Comparison of ENCODE assay signal across 25 cellular contexts in genomic region chr10:8168836-8169235, GRCh38.
"Had no signal": no experiment of that assay in that cellular context is flagged by ENCODE, and none has a peak within 500 bp of the region (broad histone marks: within the 10 kb centered on the region; RNA-seq: fewer than 3 reads in every experiment).

No MANE protein-coding gene starts in this region.

- H3K27me3 ChIP-seq: neural progenitor cell, pancreas, right lobe of liver, sigmoid colon, stomach, thyroid gland, tibial nerve, upper lobe of left lung, vagina had no signal

- H3K4me2 ChIP-seq: neural progenitor cell had no signal

- H3K27ac ChIP-seq: neural progenitor cell, pancreas, psoas muscle, right lobe of liver, sigmoid colon, stomach, thoracic aorta, thyroid gland, tibial nerve, upper lobe of left lung, vagina had no signal

- H3K36me3 ChIP-seq: neural progenitor cell, pancreas, right lobe of liver, sigmoid colon, stomach, thoracic aorta, thyroid gland, tibial nerve, upper lobe of left lung, vagina had no signal

- H3K4me1 ChIP-seq: neural progenitor cell, pancreas, psoas muscle, sigmoid colon, stomach, thyroid gland, tibial nerve, upper lobe of left lung, vagina had no signal

- H3K4me3 Mint-ChIP-seq: natural killer cell; nephron; neural progenitor cell; stimulated activated effector memory CD8-positive, alpha-beta T cell treated with anti-CD3 and anti-CD28 coated beads, Interleukin-12 subunit alpha, Interleukin-12 subunit beta, amount 100 ng/mL, for 72 hours; stimulated activated naive B cell treated with anti-CD40 and anti-IgM and Interleukin-4, amounts not matched to agents 10 μg/mL and 1 μg/mL and 100 μg/mL, for 72 hours; stimulated activated naive CD8-positive, alpha-beta T cell treated with anti-CD3 and anti-CD28 coated beads, Interleukin-15, Interleukin-2, amounts not matched to agents 100 ng/mL and 50 ng/mL, for 24 hours had no signal

- DNase-seq: natural killer cell; occipital lobe; pancreas; psoas muscle; right cardiac atrium; right lobe of liver; sigmoid colon; small intestine; stimulated activated CD4-positive, alpha-beta T cell treated with anti-CD3 and anti-CD28 coated beads, Interleukin-15, amount 100 ng/mL, for 24 hours; stimulated activated CD4-positive, alpha-beta T cell treated with anti-CD3 and anti-CD28 coated beads, Interleukin-2, amount 100 ng/mL, for 24 hours; stimulated activated CD4-positive, alpha-beta T cell treated with anti-CD3 and anti-CD28 coated beads, Interleukin-2, amount 100 ng/mL, for 48 hours; stimulated activated CD4-positive, alpha-beta T cell treated with anti-CD3 and anti-CD28 coated beads, Interleukin-4, amount 100 ng/mL, for 24 hours; stimulated activated naive B cell treated with anti-CD40 and anti-IgM and Interleukin-4, amounts not matched to agents 10 μg/mL and 1 μg/mL and 100 μg/mL, for 72 hours; stimulated activated naive CD4-positive, alpha-beta T cell treated with Interleukin-2 at 50 U/mL for 16 hours; stomach; thyroid gland; trophoblast cell; upper lobe of left lung had no signal

- H3K27ac Mint-ChIP-seq: natural killer cell; nephron; neural progenitor cell; stimulated activated effector memory CD8-positive, alpha-beta T cell treated with anti-CD3 and anti-CD28 coated beads, Interleukin-12 subunit alpha, Interleukin-12 subunit beta, amount 100 ng/mL, for 72 hours; stimulated activated naive B cell treated with anti-CD40 and anti-IgM and Interleukin-4, amounts not matched to agents 10 μg/mL and 1 μg/mL and 100 μg/mL, for 72 hours; stimulated activated naive CD8-positive, alpha-beta T cell treated with anti-CD3 and anti-CD28 coated beads, Interleukin-15, Interleukin-2, amounts not matched to agents 100 ng/mL and 50 ng/mL, for 24 hours had no signal

- H3K9ac ChIP-seq: neural progenitor cell had no signal

- H2AFZ ChIP-seq: neural progenitor cell had no signal

- ATAC-seq: natural killer cell; pancreas; psoas muscle; right cardiac atrium; right lobe of liver; stimulated activated effector memory CD8-positive, alpha-beta T cell treated with anti-CD3 and anti-CD28 coated beads, Interleukin-12 subunit alpha, Interleukin-12 subunit beta, amount 100 ng/mL, for 72 hours; stimulated activated naive B cell treated with anti-CD40 and anti-IgM and Interleukin-4, amounts not matched to agents 10 μg/mL and 1 μg/mL and 100 μg/mL, for 72 hours had no signal

- H3K36me3 Mint-ChIP-seq: neural progenitor cell; stimulated activated effector memory CD8-positive, alpha-beta T cell treated with anti-CD3 and anti-CD28 coated beads, Interleukin-12 subunit alpha, Interleukin-12 subunit beta, amount 100 ng/mL, for 72 hours had no signal

- H3K4me3 ChIP-seq: neural progenitor cell, pancreas, psoas muscle, right lobe of liver, sigmoid colon, stomach, thoracic aorta, thyroid gland, tibial nerve, upper lobe of left lung, vagina had no signal

- H3K27me3 Mint-ChIP-seq: stimulated activated naive B cell treated with anti-CD40 and anti-IgM and Interleukin-4, amounts not matched to agents 10 μg/mL and 1 μg/mL and 100 μg/mL, for 72 hours; stimulated activated naive CD8-positive, alpha-beta T cell treated with anti-CD3 and anti-CD28 coated beads, Interleukin-15, Interleukin-2, amounts not matched to agents 100 ng/mL and 50 ng/mL, for 24 hours had no signal

- H3K4me1 Mint-ChIP-seq: natural killer cell; nephron; neural progenitor cell; stimulated activated naive B cell treated with anti-CD40 and anti-IgM and Interleukin-4, amounts not matched to agents 10 μg/mL and 1 μg/mL and 100 μg/mL, for 72 hours had no signal

- H3K9me3 ChIP-seq: pancreas, thyroid gland, vagina had no signal
